Comparison of ENCODE assay signal across 34 cellular contexts in genomic region chr20:3003416-3003815, GRCh38. TPM values are rescaled to one million over a fixed set of nuclear protein-coding genes. Genes with fewer than 3 reads are reported as not detected.
"Had no signal": no experiment of that assay in that cellular context is flagged by ENCODE, and none has a peak within 500 bp of the region (broad histone marks: within the 10 kb centered on the region; RNA-seq: fewer than 3 reads in every experiment).

No MANE protein-coding gene starts in this region.

- H3K27ac ChIP-seq: colonic mucosa, coronary artery, dorsolateral prefrontal cortex, epithelial cell of prostate, esophagus muscularis mucosa, esophagus squamous epithelium, foreskin keratinocyte, gastrocnemius medialis, gastroesophageal sphincter, heart left ventricle, heart right ventricle, hepatocyte had no signal

- H3K27ac Mint-ChIP-seq: dendritic cell treated with granulocyte-macrophage colony-stimulating factor and Interleukin-4, amounts not matched to agents 40 ng/mL and 50 ng/mL, for 4 days; endodermal cell had no signal

- H3K4me2 ChIP-seq: hepatocyte had no signal

- H3K4me3 ChIP-seq: colonic mucosa, coronary artery, dorsolateral prefrontal cortex, esophagus muscularis mucosa, esophagus squamous epithelium, gastrocnemius medialis, gastroesophageal sphincter, heart left ventricle, heart right ventricle, hepatocyte had no signal

- H3K9me3 ChIP-seq: colonic mucosa, esophagus muscularis mucosa, esophagus squamous epithelium, gastrocnemius medialis, gastroesophageal sphincter, heart left ventricle, heart right ventricle had no signal

- H3K4me1 ChIP-seq: colonic mucosa, esophagus muscularis mucosa, esophagus squamous epithelium, foreskin keratinocyte, gastrocnemius medialis, gastroesophageal sphincter, heart left ventricle, heart right ventricle had no signal

- ATAC-seq: effector memory CD8-positive, alpha-beta T cell; esophagus mucosa; foreskin keratinocyte; gastrocnemius medialis; gastroesophageal sphincter; heart left ventricle; heart right ventricle had no signal

- H3K4me1 Mint-ChIP-seq: endodermal cell had no signal

- FAIRE-seq: endometrium, endothelial cell of umbilical vein, frontal cortex had no signal

- DNase-seq: colonic mucosa; cortex of kidney; dermis blood vessel endothelial cell; dorsolateral prefrontal cortex; effector CD4-positive, alpha-beta T cell; effector CD8-positive, alpha-beta T cell; effector memory CD4-positive, alpha-beta T cell; effector memory CD8-positive, alpha-beta T cell; endodermal cell; erythroblast; esophagus squamous epithelium; foreskin fibroblast; foreskin keratinocyte; foreskin melanocyte; gastrocnemius medialis; glutamatergic neuron; head of caudate nucleus; heart left ventricle; heart right ventricle had no signal

- H3K27me3 ChIP-seq: colonic mucosa, dorsolateral prefrontal cortex, esophagus muscularis mucosa, esophagus squamous epithelium, foreskin keratinocyte, gastrocnemius medialis, gastroesophageal sphincter, heart left ventricle, heart right ventricle, hepatocyte had no signal

- H3K4me3 Mint-ChIP-seq: dendritic cell treated with granulocyte-macrophage colony-stimulating factor and Interleukin-4, amounts not matched to agents 40 ng/mL and 50 ng/mL, for 4 days; effector memory CD8-positive, alpha-beta T cell; endodermal cell had no signal

- H2AFZ ChIP-seq: hepatocyte had no signal

- H3K79me2 ChIP-seq: hepatocyte had no signal

- H3K27me3 Mint-ChIP-seq: dendritic cell treated with granulocyte-macrophage colony-stimulating factor and Interleukin-4, amounts not matched to agents 40 ng/mL and 50 ng/mL, for 4 days; effector memory CD8-positive, alpha-beta T cell had no signal

- H3K9me3 Mint-ChIP-seq: dendritic cell treated with granulocyte-macrophage colony-stimulating factor and Interleukin-4, amounts not matched to agents 40 ng/mL and 50 ng/mL, for 4 days; effector memory CD8-positive, alpha-beta T cell; endodermal cell had no signal

RNA-seq across cellular contexts. Expression of gene GNRH2, which starts 40.0 kb away (rescaled TPM):
- total RNA-seq: colonic mucosa, dermis blood vessel endothelial cell, dermis microvascular lymphatic vessel endothelial cell, epithelial cell of proximal tubule, esophagus mucosa, esophagus muscularis mucosa, esophagus squamous epithelium, fibroblast of lung, fibroblast of villous mesenchyme, foreskin keratinocyte, frontal cortex, gastrocnemius medialis, glomerular endothelial cell had no signal
- polyA plus RNA-seq: endothelial cell of umbilical vein, fibroblast of lung, foreskin keratinocyte, heart left ventricle, heart right ventricle had no signal
